Comparison of ENCODE assay signal across 8 cellular contexts in genomic region chr20:327041-327945, GRCh38. TPM values are rescaled to one million over a fixed set of nuclear protein-coding genes. Genes with fewer than 3 reads are reported as not detected.
A peak's percentile ranks its signal among the peaks of the same experiment; 100 is the strongest.
DNase-seq lines count a peak whose midpoint lies in the region; ATAC-seq and TF ChIP-seq lines count a peak whose summit lies in the region.

No MANE protein-coding gene starts in this region.

- ATAC-seq in HG03342 (IDR thresholded peaks at IDR 0.05; ENCODE audit: unreplicated experiment): no peak

- no peak for TF ChIP-seq CTCF in HFF-Myc (IDR thresholded peaks at IDR 0.05; ENCODE audit: low read depth, low read length, missing control alignments)

- peak overlapping the region; percentile 71 for H3K27ac Mint-ChIP-seq in activated CD4-positive, alpha-beta T cell treated with anti-CD3 and anti-CD28 coated beads, Interleukin-2, amount 10 ng/mL, durations not matched to agents 24 days and 14 days

- H3K4me3 Mint-ChIP-seq in activated CD4-positive, alpha-beta T cell treated with anti-CD3 and anti-CD28 coated beads, Interleukin-2, amount 10 ng/mL, durations not matched to agents 24 days and 14 days: peak overlapping the region; percentile 82

- peak; percentile 52 for DNase-seq in CD1c-positive myeloid dendritic cell (ENCODE audit: extremely low spot score)
- DNase-seq in HFF-Myc (ENCODE audit: extremely low read depth, low read depth): peak; percentile 75
- DNase-seq in NCI-H446 treated with DMSO at 0.1 percent for 48 hours (lab: John Stamatoyannopoulos, UW): peak; percentile 86
- peak; percentile 94 for DNase-seq in activated CD4-positive, alpha-beta T cell treated with anti-CD3 and anti-CD28 coated beads, Interleukin-2, amount 10 ng/mL, durations not matched to agents 24 days and 14 days
- peak; percentile 67 for DNase-seq in kidney glomerular epithelial cell (lab: John Stamatoyannopoulos, UW)
- DNase-seq in stimulated activated CD4-positive, alpha-beta T cell treated with anti-CD3 and anti-CD28 coated beads, Interleukin-15, amount 100 ng/mL, for 24 hours: peak; percentile 80

- peaks cover 2% of the 10 kb centered on the region for H3K27me3 Mint-ChIP-seq in activated CD4-positive, alpha-beta T cell treated with anti-CD3 and anti-CD28 coated beads, Interleukin-2, amount 10 ng/mL, durations not matched to agents 24 days and 14 days

- H3K36me3 Mint-ChIP-seq in activated CD4-positive, alpha-beta T cell treated with anti-CD3 and anti-CD28 coated beads, Interleukin-2, amount 10 ng/mL, durations not matched to agents 24 days and 14 days (ENCODE audit: low read depth): peaks cover 2% of the 10 kb centered on the region

- H3K4me3 ChIP-seq in HFF-Myc (replicated peaks; ENCODE audit: low read depth, low read length): peak overlapping the region; percentile 67

- intact Hi-C loops in activated CD4-positive, alpha-beta T cell treated with anti-CD3 and anti-CD28 coated beads, Interleukin-2, amount 10 ng/mL, durations not matched to agents 24 days and 14 days (cut with micrococcal nuclease): no loop called here

- no peaks in the 10 kb centered on the region for H3K9me3 Mint-ChIP-seq in activated CD4-positive, alpha-beta T cell treated with anti-CD3 and anti-CD28 coated beads, Interleukin-2, amount 10 ng/mL, durations not matched to agents 24 days and 14 days

- H3K27ac ChIP-seq in cingulate gyrus (ENCODE audit: low read depth, low read length): peak overlapping the region; percentile 91

- peaks cover 23% of the 10 kb centered on the region for H3K4me1 Mint-ChIP-seq in activated CD4-positive, alpha-beta T cell treated with anti-CD3 and anti-CD28 coated beads, Interleukin-2, amount 10 ng/mL, durations not matched to agents 24 days and 14 days

RNA-seq across cellular contexts. Expression of gene SOX12, which starts 1.9 kb away (rescaled TPM):
- total RNA-seq in activated CD4-positive, alpha-beta T cell treated with anti-CD3 and anti-CD28 coated beads, Interleukin-2, amount 10 ng/mL, durations not matched to agents 24 days and 14 days: 11.0 and 11.2 TPM in 2 replicates

RNA-seq across cellular contexts. Expression of gene NRSN2, which starts 19.6 kb away (rescaled TPM):
- total RNA-seq in activated CD4-positive, alpha-beta T cell treated with anti-CD3 and anti-CD28 coated beads, Interleukin-2, amount 10 ng/mL, durations not matched to agents 24 days and 14 days: 5.1 and 7.0 TPM in 2 replicates

RNA-seq across cellular contexts. Expression of gene ZCCHC3, which starts 29.9 kb away (rescaled TPM):
- 23.7 and 24.6 TPM in 2 replicates for total RNA-seq in activated CD4-positive, alpha-beta T cell treated with anti-CD3 and anti-CD28 coated beads, Interleukin-2, amount 10 ng/mL, durations not matched to agents 24 days and 14 days

RNA-seq across cellular contexts. Expression of gene C20orf96, which starts 36.7 kb away (rescaled TPM):
- 5.7 and 6.7 TPM in 2 replicates for total RNA-seq in activated CD4-positive, alpha-beta T cell treated with anti-CD3 and anti-CD28 coated beads, Interleukin-2, amount 10 ng/mL, durations not matched to agents 24 days and 14 days

RNA-seq across cellular contexts. Expression of gene TRIB3, which starts 53.3 kb away (rescaled TPM):
- total RNA-seq in activated CD4-positive, alpha-beta T cell treated with anti-CD3 and anti-CD28 coated beads, Interleukin-2, amount 10 ng/mL, durations not matched to agents 24 days and 14 days: 39.3 and 41.1 TPM in 2 replicates
